Comparison of ENCODE assay signal across 2 cellular contexts in genomic region chr9:35829764-35830096, GRCh38.
TF ChIP-seq lines count a peak whose summit lies in the region.

No MANE protein-coding gene starts in this region.

TF ChIP-seq in A549, 52 proteins besides CTCF, POLR2A, EP300 and RAD21:
- TF ChIP-seq USF2 (IDR thresholded peaks at IDR 0.05) (no peak), ZSCAN20 (CRISPR knock-in tag; IDR thresholded peaks at IDR 0.05) (no peak), RNF2 (IDR thresholded peaks at IDR 0.05; ENCODE audit: borderline replicate concordance, low read depth) (no peak), MAZ (IDR thresholded peaks at IDR 0.05; ENCODE audit: borderline replicate concordance, low read depth, low read length) (no peak), ELK1 (IDR thresholded peaks at IDR 0.05; ENCODE audit: low read depth, low read length) (no peak), CEBPB (IDR thresholded peaks at IDR 0.05) (no peak), POLR2AphosphoS2 (conservative IDR thresholded peaks at IDR 0.05; ENCODE audit: low read length) (no peak), ZNF302 (CRISPR knock-in tag; IDR thresholded peaks at IDR 0.05) (no peak), RCOR1 (IDR thresholded peaks at IDR 0.05; ENCODE audit: low read depth, low read length) (no peak), REST (IDR thresholded peaks at IDR 0.05) (no peak), FOXS1 (CRISPR knock-in tag; IDR thresholded peaks at IDR 0.05) (no peak), HOXB13 (CRISPR knock-in tag; IDR thresholded peaks at IDR 0.05; ENCODE audit: low read depth) (no peak), RARB (CRISPR knock-in tag; IDR thresholded peaks at IDR 0.05) (no peak), NR3C1 (IDR thresholded peaks at IDR 0.05) (no peak), CHD4 (IDR thresholded peaks at IDR 0.05; ENCODE audit: borderline replicate concordance) (no peak), HEYL (CRISPR knock-in tag; IDR thresholded peaks at IDR 0.05) (no peak), TP53 (CRISPR knock-in tag; IDR thresholded peaks at IDR 0.05) (no peak), MYC (IDR thresholded peaks at IDR 0.05; ENCODE audit: borderline replicate concordance, low read length) (no peak)

TF ChIP-seq in IMR-90, 13 proteins besides CTCF, POLR2A, EP300 and RAD21:
- TF ChIP-seq ELK1 (IDR thresholded peaks at IDR 0.05; ENCODE audit: borderline replicate concordance, low read depth, low read length) (no peak), MAZ (IDR thresholded peaks at IDR 0.05; ENCODE audit: borderline replicate concordance, low read depth, low read length) (no peak), CHD1 (IDR thresholded peaks at IDR 0.05; ENCODE audit: low read depth, low read length) (no peak), SMC3 (IDR thresholded peaks at IDR 0.05; ENCODE audit: low read depth, low read length) (no peak), MXI1 (IDR thresholded peaks at IDR 0.05; ENCODE audit: borderline replicate concordance, low read depth, low read length) (no peak), FOS (IDR thresholded peaks at IDR 0.05; ENCODE audit: low read depth, low read length) (no peak), NFE2L2 (IDR thresholded peaks at IDR 0.05; ENCODE audit: low read depth, low read length) (no peak), USF2 (IDR thresholded peaks at IDR 0.05; ENCODE audit: low read depth, low read length) (no peak), RFX5 (IDR thresholded peaks at IDR 0.05; ENCODE audit: low read depth, low read length) (no peak), BHLHE40 (IDR thresholded peaks at IDR 0.05; ENCODE audit: low read depth, low read length) (no peak), RCOR1 (IDR thresholded peaks at IDR 0.05; ENCODE audit: insufficient replicate concordance, low read length) (no peak), MAFK (IDR thresholded peaks at IDR 0.05; ENCODE audit: low read depth, low read length) (no peak), CEBPB (IDR thresholded peaks at IDR 0.05; ENCODE audit: low read depth, low read length) (no peak)
